9 cellular contexts compared by ENCODE assay signal in genomic region chr11:116732740-116733385, GRCh38. TPM values are rescaled to one million over a fixed set of nuclear protein-coding genes. Genes with fewer than 3 reads are reported as not detected.
A peak's percentile ranks its signal among the peaks of the same experiment; 100 is the strongest.
DNase-seq lines count a peak whose midpoint lies in the region; TF ChIP-seq lines count a peak whose summit lies in the region.
"Had no signal": no experiment of that assay in that cellular context is flagged by ENCODE, and none has a peak within 500 bp of the region (broad histone marks: within the 10 kb centered on the region; RNA-seq: fewer than 3 reads in every experiment).

No MANE protein-coding gene starts in this region.

- no peak for TF ChIP-seq EP300 in suprapubic skin (IDR thresholded peaks at IDR 0.05)

- H3K27ac ChIP-seq in OCI-LY7 (ENCODE audit: low read depth, low read length, poor library complexity, severe bottlenecking), result no peak overlapping the region
- no peak overlapping the region for H3K27ac ChIP-seq in neuronal stem cell (replicated peaks; ENCODE audit: low read length)
- H3K27ac ChIP-seq in suprapubic skin, result no peak overlapping the region

- H3K9ac ChIP-seq in neuronal stem cell (ENCODE audit: low read depth, low read length, poor library complexity), result peak overlapping the region; percentile 9

- H4K91ac ChIP-seq in neuronal stem cell (ENCODE audit: low read depth, low read length, poor library complexity), result no peak overlapping the region

- H2AK5ac ChIP-seq in neuronal stem cell (ENCODE audit: low read depth, low read length), result no peak overlapping the region

- no CpG with 5 or more reads among the region's 18 CpGs for WGBS in neuronal stem cell (ENCODE audit: extremely low coverage in 2 of 2, insufficient read length in 2 of 2, insufficient replicate concordance in 1 of 2), 2 donors
- WGBS in suprapubic skin, result 31% methylated on average over 18 of the region's 18 CpGs

- H3K4me3 ChIP-seq in OCI-LY7 (ENCODE audit: low read depth, low read length, poor library complexity, severe bottlenecking), result no peak overlapping the region
- H3K4me3 ChIP-seq in fibroblast of pulmonary artery (replicated peaks; ENCODE audit: low read depth, low read length), result no peak overlapping the region
- H3K4me3 ChIP-seq in neuronal stem cell (ENCODE audit: low read length in 2 of 2), result no peak overlapping the region
- no peak overlapping the region for H3K4me3 ChIP-seq in suprapubic skin

- H3K79me2 ChIP-seq in OCI-LY7 (ENCODE audit: insufficient read depth, low read depth, low read length), result no peaks in the 10 kb centered on the region

- TF ChIP-seq CTCF in OCI-LY7 (conservative IDR thresholded peaks at IDR 0.05; ENCODE audit: low read length), result peak; percentile 80
- TF ChIP-seq CTCF in fibroblast of pulmonary artery (IDR thresholded peaks at IDR 0.05; ENCODE audit: low read length, missing control alignments), result peak; percentile 88
- TF ChIP-seq CTCF in suprapubic skin (IDR thresholded peaks at IDR 0.05), result peak; percentile 26 to 87

- H2AFZ ChIP-seq in OCI-LY7 (ENCODE audit: low read length) (no peak overlapping the region), neuronal stem cell (ENCODE audit: low read length) (peak overlapping the region; percentile 68)

- H3K18ac ChIP-seq in neuronal stem cell (ENCODE audit: low read length), result peak overlapping the region; percentile 44

- no peaks in the 10 kb centered on the region for H3K79me1 ChIP-seq in neuronal stem cell (ENCODE audit: low read depth, low read length)

- H3K4me1 ChIP-seq in OCI-LY7 (ENCODE audit: insufficient read depth, low read length, poor library complexity, severe bottlenecking), result no peaks in the 10 kb centered on the region
- H3K4me1 ChIP-seq in neuronal stem cell (ENCODE audit: control insufficient read depth in 2 of 2, insufficient read depth in 1 of 2, low read depth in 1 of 2, low read length in 2 of 2), result peaks cover 17 to 24% of the 10 kb centered on the region in 2 donors
- peaks cover 15% of the 10 kb centered on the region for H3K4me1 ChIP-seq in suprapubic skin

- TF ChIP-seq POLR2A in suprapubic skin (IDR thresholded peaks at IDR 0.05), result no peak

- H3K14ac ChIP-seq in neuronal stem cell (ENCODE audit: low read length), result no peak overlapping the region

- H4K20me1 ChIP-seq in OCI-LY7 (ENCODE audit: insufficient read depth, low read length), result no peaks in the 10 kb centered on the region

- DNase-seq in CD1c-positive myeloid dendritic cell (ENCODE audit: extremely low spot score) (peak; percentile 65), GM19240 (ENCODE audit: insufficient read length, low spot score) (peak; percentile 79), HK-2 (ENCODE audit: unreplicated experiment) (peak; percentile 52), OCI-LY7 (ENCODE audit: low spot score) (peak; percentile 73), fibroblast of pulmonary artery (ENCODE audit: low read depth) (peak; percentile 78), neuronal stem cell (ENCODE audit: low spot score) (peak; percentile 61), suprapubic skin (ENCODE audit: low spot score in 2 of 2) (peak; percentile 65 to 84)
- peak; percentile 69 to 76 for DNase-seq in activated T-cell treated with anti-CD3 and anti-CD28 coated beads, Interleukin-2, amount 50 U/mL, for 48 hours

- no peak overlapping the region for H4K8ac ChIP-seq in neuronal stem cell (ENCODE audit: low read depth, low read length)

- BruUV-seq in OCI-LY7 (replicated peaks; lab: Mats Ljungman, UMichigan), result no TSS peak

- H3K9me2 ChIP-seq in OCI-LY7 (ENCODE audit: insufficient read depth, low read length), result no peaks in the 10 kb centered on the region

- no peaks in the 10 kb centered on the region for H3K27me3 ChIP-seq in neuronal stem cell (ENCODE audit: control insufficient read depth in 3 of 3, insufficient read depth in 3 of 3, low read depth in 1 of 3, low read length in 3 of 3)
- peaks cover 2% of the 10 kb centered on the region for H3K27me3 ChIP-seq in suprapubic skin

- H3K9me3 ChIP-seq in OCI-LY7 (ENCODE audit: low read length), result no peaks in the 10 kb centered on the region
- no peaks in the 10 kb centered on the region for H3K9me3 ChIP-seq in neuronal stem cell (replicated peaks in 1 of 2; ENCODE audit: control insufficient read depth in 2 of 2, insufficient read depth in 1 of 2, low read depth in 1 of 2, low read length in 2 of 2)
- H3K9me3 ChIP-seq in suprapubic skin, result no peaks in the 10 kb centered on the region

- peak overlapping the region; percentile 23 for H3K23ac ChIP-seq in neuronal stem cell (ENCODE audit: low read depth, low read length, poor library complexity)

- CTCF ChIA-PET in OCI-LY7 (lab: Charles Lee; ENCODE audit: unreplicated experiment), result interaction anchor here (0.9 kb wide), 1 partner anchor 108 kb away, joined by 3 read pairs; no protein-coding TSS in a partner anchor

- peak overlapping the region; percentile 43 for H2BK15ac ChIP-seq in neuronal stem cell (ENCODE audit: low read length)

- intact Hi-C loops in OCI-LY7 (cut with micrococcal nuclease; ENCODE audit: unreplicated experiment), result loop anchor here (1.0 kb wide), 2 partner anchors 103 to 373 kb away; no protein-coding TSS in a partner anchor

- no peak overlapping the region for H2BK5ac ChIP-seq in neuronal stem cell (ENCODE audit: low read length)

- POLR2A ChIA-PET in OCI-LY7 (lab: Charles Lee), result interaction anchor here (1.3 kb wide), 1 partner anchor 10 kb away, joined by 3 read pairs; no protein-coding TSS in a partner anchor

- no peaks in the 10 kb centered on the region for H3K36me3 ChIP-seq in OCI-LY7 (ENCODE audit: insufficient read depth, low read length)
- peaks cover 0 to 5% of the 10 kb centered on the region in 2 donors for H3K36me3 ChIP-seq in neuronal stem cell (replicated peaks in 1 of 2; ENCODE audit: control insufficient read depth in 2 of 2, insufficient read depth in 2 of 2, low read length in 2 of 2)
- H3K36me3 ChIP-seq in suprapubic skin, result no peaks in the 10 kb centered on the region

- no peak overlapping the region for H3K4ac ChIP-seq in neuronal stem cell (ENCODE audit: low read length)

- H2BK12ac ChIP-seq in neuronal stem cell (ENCODE audit: low read length), result no peak overlapping the region

- H3K4me2 ChIP-seq in OCI-LY7 (ENCODE audit: low read length) (no peak overlapping the region), neuronal stem cell (ENCODE audit: insufficient read depth, low read length, poor library complexity, severe bottlenecking) (peak overlapping the region; percentile 40)

- no peak overlapping the region for H2BK120ac ChIP-seq in neuronal stem cell (ENCODE audit: low read depth, low read length)

RNA-seq across cellular contexts. Expression of gene BUD13, which starts 39.9 kb away (rescaled TPM):
- total RNA-seq in OCI-LY7 (2014; rRNA removed; shearing (Covaris generic)), result 28.6 and 34.1 TPM in 2 replicates
- 30.3 and 33.1 TPM in 2 replicates for total RNA-seq in OCI-LY7 (2022)
- polyA plus RNA-seq in neuronal stem cell (2013, experiment 1 of 2), result 31.8 TPM
- polyA plus RNA-seq in neuronal stem cell (2013, experiment 2 of 2), result 31.6 TPM
- 10 to 100 TPM; 11.5 to 19.4 (median 14.3) TPM for total RNA-seq in suprapubic skin

RNA-seq across cellular contexts. Expression of gene ZPR1, which starts 55.0 kb away (rescaled TPM):
- total RNA-seq in OCI-LY7 (2014; rRNA removed; shearing (Covaris generic)), result 57.4 and 65.0 TPM in 2 replicates
- 56.4 and 67.5 TPM in 2 replicates for total RNA-seq in OCI-LY7 (2022)
- 20.9 TPM for polyA plus RNA-seq in neuronal stem cell (2013, experiment 1 of 2)
- polyA plus RNA-seq in neuronal stem cell (2013, experiment 2 of 2), result 21.9 TPM
- total RNA-seq in suprapubic skin, result 10 to 100 TPM; 25.4 to 48.7 (median 36.8) TPM

RNA-seq across cellular contexts. Expression of gene APOA5, which starts 58.8 kb away (rescaled TPM):
- total RNA-seq in OCI-LY7 (2014; rRNA removed; shearing (Covaris generic)), result not detected in 2 replicates
- not detected in 2 replicates for total RNA-seq in OCI-LY7 (2022)
- polyA plus RNA-seq in neuronal stem cell (2013, experiment 1 of 2), result 0.03 TPM
- not detected for polyA plus RNA-seq in neuronal stem cell (2013, experiment 2 of 2)
- total RNA-seq in suprapubic skin, result under 1 TPM in 1 of 4 donors, not detected in 3; 0.72 TPM
- total RNA-seq: T-helper 2 cell treated with Interferon-gamma antibody and Interleukin-4, amounts not matched to agents 100 ng/mL and 5 ng/mL, for 36 hours had no signal
